Comparison of ENCODE assay signal across 17 cellular contexts in the genomic region with DNA sequence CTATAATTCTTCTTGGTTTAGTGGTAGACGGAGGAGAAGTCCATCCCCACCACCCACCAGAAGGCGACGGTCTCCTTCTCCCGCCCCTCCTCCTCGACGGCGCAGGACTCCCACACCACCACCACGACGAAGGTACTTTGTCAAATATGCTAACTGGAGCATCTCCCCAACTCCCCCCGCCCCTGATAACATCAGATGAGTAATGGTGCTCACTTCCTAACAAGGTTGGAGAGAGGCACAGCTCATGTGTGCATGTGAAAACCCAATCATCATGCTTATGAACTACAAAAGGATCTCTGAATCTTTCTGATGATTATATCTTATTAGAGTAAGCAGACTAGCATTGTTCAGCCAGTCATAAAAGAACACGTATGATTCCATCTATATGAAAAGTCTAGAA. TPM values are rescaled to one million over a fixed set of nuclear protein-coding genes. Genes with fewer than 3 reads are reported as not detected.
DNase-seq lines count a peak whose midpoint lies in the region; ATAC-seq, FAIRE-seq and TF ChIP-seq lines count a peak whose summit lies in the region.
"Had no signal": no experiment of that assay in that cellular context is flagged by ENCODE, and none has a peak within 500 bp of the region (broad histone marks: within the 10 kb centered on the region; RNA-seq: fewer than 3 reads in every experiment).

No MANE protein-coding gene starts in this region.

- TF ChIP-seq POLR2A in K562 (conservative IDR thresholded peaks at IDR 0.05) (no peak), sigmoid colon (IDR thresholded peaks at IDR 0.05) (no peak)

- H3K4me1 ChIP-seq in K562 (replicated peaks in 1 of 2; ENCODE audit: control insufficient read depth in 2 of 2, insufficient read depth in 2 of 2, low read length in 2 of 2) = no peaks in the 10 kb centered on the region
- H3K4me1 ChIP-seq in kidney (ENCODE audit: control insufficient read depth in 1 of 2, insufficient read depth in 1 of 2, low read depth in 1 of 2, low read length in 2 of 2) = no peaks in the 10 kb centered on the region
- H3K4me1 ChIP-seq in colonic mucosa = no peaks in the 10 kb centered on the region
- no peaks in the 10 kb centered on the region for H3K4me1 ChIP-seq in sigmoid colon

- FAIRE-seq in K562 (lab: Jason Lieb, UNC) (no peak), kidney (lab: Jason Lieb, UNC) (no peak)
- FAIRE-seq: GM12892, H54 had no signal

- H3K4me3 ChIP-seq in K562 (no peak overlapping the region), kidney (ENCODE audit: low read length in 2 of 2) (no peak overlapping the region), colonic mucosa (no peak overlapping the region), sigmoid colon (no peak overlapping the region)
- H3K4me3 ChIP-seq: HAP-1 had no signal

- no peaks in the 10 kb centered on the region; the same call in 1 of the 2 replicates for H4K20me1 ChIP-seq in K562 (replicated peaks; ENCODE audit: control insufficient read depth, insufficient read depth, low read length)

- no peak overlapping the region for H3K27ac ChIP-seq in K562 (ENCODE audit: extremely low read depth, low read depth, low read length)
- H3K27ac ChIP-seq in kidney (ENCODE audit: low read depth in 2 of 2, low read length in 2 of 2) = no peak overlapping the region
- H3K27ac ChIP-seq in colonic mucosa = no peak overlapping the region
- no peak overlapping the region for H3K27ac ChIP-seq in sigmoid colon

- H3K36me3 ChIP-seq in K562 (ENCODE audit: control insufficient read depth, insufficient read depth, low read length) (peaks cover 96% of the 10 kb centered on the region), kidney (ENCODE audit: control insufficient read depth in 1 of 2, insufficient read depth in 2 of 2, low read length in 2 of 2) (peaks cover 45 to 68% of the 10 kb centered on the region in 2 donors), colonic mucosa (peaks cover 14% of the 10 kb centered on the region), sigmoid colon (peaks cover 65 to 100% (median 91%) of the 10 kb centered on the region in 4 donors)

- H3K9me1 ChIP-seq in K562 (ENCODE audit: control insufficient read depth, insufficient read depth, low read length) = no peaks in the 10 kb centered on the region

- H3K4me2 ChIP-seq in K562 (ENCODE audit: insufficient read depth, low read length) = no peak overlapping the region

- DNase-seq in T-helper 17 cell (no peak), K562 (ENCODE audit: extremely low read depth in 1 of 4, low spot score in 3 of 4) (peak in 1 of 4 experiments; percentile 19), kidney (peak; percentile 43), colonic mucosa (no peak), sigmoid colon (no peak), NCI-H1048 (lab: John Stamatoyannopoulos, UW) (no peak)
- DNase-seq: C1 segment of cervical spinal cord; Calu3; CD4-positive, alpha-beta memory T cell; COR-L47; DMS53; DMS79 treated with DMSO at 0.1 percent for 48 hours; GOT3; HFFc6 had no signal

- H3K4me1 Mint-ChIP-seq in T-helper 17 cell = peaks cover 4% of the 10 kb centered on the region

- no peak overlapping the region for H3K9ac ChIP-seq in K562 (ENCODE audit: insufficient read depth in 1 of 2, low read depth in 2 of 2, low read length in 2 of 2)
- H3K9ac ChIP-seq in kidney (ENCODE audit: low read length in 2 of 2) = no peak overlapping the region
- no peak overlapping the region for H3K9ac ChIP-seq in colonic mucosa (ENCODE audit: low read depth in 2 of 2, low read length in 2 of 2)

- peaks cover 11% of the 10 kb centered on the region for H3K36me3 Mint-ChIP-seq in T-helper 17 cell (ENCODE audit: low read depth)

- H2AFZ ChIP-seq in K562 (ENCODE audit: low read depth, low read length) = no peak overlapping the region

- TF ChIP-seq EP300 in K562 (IDR thresholded peaks at IDR 0.05; ENCODE audit: low read length) (no peak), sigmoid colon (IDR thresholded peaks at IDR 0.05) (no peak)

- in situ Hi-C loops in K562 (cut with MboI) = no loop called here

- WGBS in K562 (ENCODE audit: insufficient coverage, low coverage, missing lambda C conversion rate) = 58% methylated on average over 11 of the region's 11 CpGs
- WGBS in sigmoid colon, 2 donors = 88 to 89% methylated on average over 11 of the region's 11 CpGs

- TF ChIP-seq RAD21 in K562 (CRISPR knock-in tag; conservative IDR thresholded peaks at IDR 0.05 in 1 of 2, IDR thresholded peaks at IDR 0.05 in 1 of 2) = no peak

- no peaks in the 10 kb centered on the region for H3K27me3 ChIP-seq in K562 (ENCODE audit: control insufficient read depth in 2 of 2, insufficient read depth in 2 of 2, low read length in 2 of 2)
- H3K27me3 ChIP-seq in colonic mucosa = no peaks in the 10 kb centered on the region
- H3K27me3 ChIP-seq in sigmoid colon = no peaks in the 10 kb centered on the region

- intact Hi-C loops in K562 (cut with micrococcal nuclease) (no loop called here), kidney (cut with DNase I) (no loop called here), colonic mucosa (cut with DNase I) (loop anchor here (10.0 kb wide), 1 partner anchor 678 kb away; no protein-coding TSS in a partner anchor), sigmoid colon (cut with DNase I) (no loop called here)

- ATAC-seq in T-helper 17 cell (no peak), K562 (peak; percentile 34; the same call in 1 of the 3 replicates)

- H3K27me3 Mint-ChIP-seq in T-helper 17 cell = no peaks in the 10 kb centered on the region
- H3K27me3 Mint-ChIP-seq: CD4-positive, alpha-beta memory T cell had no signal

- peak overlapping the region; percentile 21 for H3K27ac Mint-ChIP-seq in T-helper 17 cell

- H3K9me3 ChIP-seq in T-helper 17 cell (ENCODE audit: control insufficient read depth, low read length, poor library complexity, severe bottlenecking) = no peaks in the 10 kb centered on the region
- H3K9me3 ChIP-seq in K562 (replicated peaks; ENCODE audit: control insufficient read depth, insufficient read depth, low read depth, low read length) = no peaks in the 10 kb centered on the region
- no peaks in the 10 kb centered on the region for H3K9me3 ChIP-seq in kidney (ENCODE audit: control insufficient read depth in 1 of 2, low read length in 2 of 2)
- H3K9me3 ChIP-seq in colonic mucosa = no peaks in the 10 kb centered on the region
- no peaks in the 10 kb centered on the region for H3K9me3 ChIP-seq in sigmoid colon
- H3K9me3 ChIP-seq: HAP-1 had no signal

- H3K4me3 Mint-ChIP-seq in T-helper 17 cell = no peak overlapping the region
- H3K4me3 Mint-ChIP-seq: CD4-positive, alpha-beta memory T cell; HFFc6 had no signal

- H3K79me2 ChIP-seq in K562 (ENCODE audit: control insufficient read depth, insufficient read depth, low read length) = 0 out of 3 replicates have a peak, but pooled peaks cover 8% of the 10 kb centered on the region

- POLR2A ChIA-PET in K562 (lab: Yijun Ruan, JAX) = no interaction called here

- TF ChIP-seq CTCF in K562 (IDR thresholded peaks at IDR 0.05 in 2 of 3, conservative IDR thresholded peaks at IDR 0.05 in 1 of 3; ENCODE audit: insufficient read depth in 2 of 3, low read depth in 1 of 3, low read length in 3 of 3) = no peak
- no peak for TF ChIP-seq CTCF in kidney (IDR thresholded peaks at IDR 0.05; ENCODE audit: borderline replicate concordance, extremely low read depth, insufficient read depth)
- TF ChIP-seq CTCF in colonic mucosa (IDR thresholded peaks at IDR 0.05) = no peak
- TF ChIP-seq CTCF in sigmoid colon (IDR thresholded peaks at IDR 0.05) = no peak

- no TSS peak for BruUV-seq in K562 (replicated peaks; lab: Mats Ljungman, UMichigan)

- CTCF ChIA-PET in K562 (lab: Yijun Ruan, JAX; ENCODE audit: low intra/inter-chr PET ratio) = no interaction called here

TF ChIP-seq in K562, 482 proteins besides CTCF, POLR2A, EP300 and RAD21 (continues in another document):
- TF ChIP-seq, protein P1, sequence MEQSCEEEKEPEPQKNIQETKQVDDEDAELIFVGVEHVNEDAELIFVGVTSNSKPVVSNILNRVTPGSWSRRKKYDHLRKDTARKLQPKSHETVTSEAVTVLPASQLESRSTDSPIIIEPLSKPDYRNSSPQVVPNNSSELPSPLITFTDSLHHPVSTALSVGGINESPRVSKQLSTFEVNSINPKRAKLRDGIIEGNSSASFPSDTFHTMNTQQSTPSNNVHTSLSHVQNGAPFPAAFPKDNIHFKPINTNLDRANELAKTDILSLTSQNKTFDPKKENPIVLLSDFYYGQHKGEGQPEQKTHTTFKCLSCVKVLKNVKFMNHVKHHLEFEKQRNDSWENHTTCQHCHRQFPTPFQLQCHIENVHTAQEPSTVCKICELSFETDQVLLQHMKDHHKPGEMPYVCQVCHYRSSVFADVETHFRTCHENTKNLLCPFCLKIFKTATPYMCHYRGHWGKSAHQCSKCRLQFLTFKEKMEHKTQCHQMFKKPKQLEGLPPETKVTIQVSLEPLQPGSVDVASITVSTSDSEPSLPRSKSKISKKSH (CRISPR knock-in tag; IDR thresholded peaks at IDR 0.05) = no peak
- TF ChIP-seq ETV1 (tag; conservative IDR thresholded peaks at IDR 0.05; ENCODE audit: low read depth) (no peak), DPF2 (IDR thresholded peaks at IDR 0.05) (peak; percentile 39; the same call in 1 of the 2 replicates), ZNF217 (CRISPR knock-in tag; IDR thresholded peaks at IDR 0.05) (no peak)

RNA-seq across cellular contexts. Expression of a gene that starts 23.7 kb away (rescaled TPM):
- total RNA-seq in T-helper 17 cell = 100 to 1,000 TPM; 289 to 319 TPM
- 217 and 656 TPM in 2 replicates for total RNA-seq in K562 (2011; cell fraction: chromatin; rRNA removed; ENCODE audit: low replicate concordance)
- total RNA-seq in K562 (2011; cell fraction: nucleolus; rRNA removed) = 132 and 167 TPM in 2 replicates
- 277 and 407 TPM in 2 replicates for total RNA-seq in K562 (2011; cell fraction: nucleoplasm; rRNA removed)
- total RNA-seq in K562 (2014; rRNA removed) = 54.5 and 59.4 TPM in 2 replicates
- total RNA-seq in K562 (2014; rRNA removed; fragmentation: Illumina TruSeq; extraction: Trizol) = 81.0 and 89.6 TPM in 2 replicates
- 86.4 and 86.7 TPM in 2 replicates for total RNA-seq in K562 (2015; rRNA removed; fragmentation: Illumina TruSeq; extraction: Trizol)
- total RNA-seq in K562 (2021) = 200 and 225 TPM in 2 replicates
- polyA plus RNA-seq in K562 (2011; rRNA removed) = 76.5 and 152 TPM in 2 replicates
- 38.3 and 58.6 TPM in 2 replicates for polyA plus RNA-seq in K562 (2011; cell fraction: cytosol; rRNA removed)
- polyA plus RNA-seq in K562 (2011; cell fraction: nucleus; rRNA removed) = 322 and 323 TPM in 2 replicates
- 92.3 and 93.9 TPM in 2 replicates for polyA plus RNA-seq in K562 (2012)
- 152 and 179 TPM in 2 replicates for polyA plus RNA-seq in K562 (2014; fragmentation: Illumina TruSeq; extraction: Trizol)
- polyA plus RNA-seq in K562 (2014; fragmentation: Nextera tagmentation; extraction: Ambion mirVana) = 100 to 1,000 TPM; 115 to 268 TPM
- polyA plus RNA-seq in K562 (2014; rRNA removed) = 112 and 141 TPM in 2 replicates
- polyA minus RNA-seq in K562 (2011; rRNA and poly(A)+ RNA removed) = 132 and 178 TPM in 2 replicates
- polyA minus RNA-seq in K562 (2011; cell fraction: cytosol; rRNA and poly(A)+ RNA removed) = 73.1 and 83.0 TPM in 2 replicates
- polyA minus RNA-seq in K562 (2011; cell fraction: nucleus; rRNA and poly(A)+ RNA removed) = 176 and 371 TPM in 2 replicates
- total RNA-seq in kidney = 123 TPM
- 21.1 TPM for polyA plus RNA-seq in kidney (ENCODE audit: insufficient read depth, low read depth, low replicate concordance)
- 100 to 1,000 TPM; 110 to 147 TPM for total RNA-seq in colonic mucosa
- total RNA-seq in sigmoid colon = 100 to 1,000 TPM in 1 of 4 donors, 10 to 100 TPM in 3; 81.5 to 171 (median 89.6) TPM
- 10 to 100 TPM; 19.2 to 51.4 (median 21.7) TPM for polyA plus RNA-seq in sigmoid colon
